28 cellular contexts compared by ENCODE assay signal in genomic region chr14:90941705-90942104, GRCh38.
"Had no signal": no experiment of that assay in that cellular context is flagged by ENCODE, and none has a peak within 500 bp of the region (broad histone marks: within the 10 kb centered on the region; RNA-seq: fewer than 3 reads in every experiment).

No MANE protein-coding gene starts in this region.

- H3K4me1 ChIP-seq: colonic mucosa, esophagus squamous epithelium, gastrocnemius medialis, heart right ventricle, left lung, lower lobe of right lung had no signal

- H3K4me3 Mint-ChIP-seq: dendritic cell treated with granulocyte-macrophage colony-stimulating factor and Interleukin-4, amounts not matched to agents 40 ng/mL and 50 ng/mL, for 4 days; effector memory CD8-positive, alpha-beta T cell; endodermal cell; mesothelial cell of epicardium; naive B cell had no signal

- H3K9me3 ChIP-seq: gastrocnemius medialis had no signal

- H3K36me3 ChIP-seq: colonic mucosa, gastrocnemius medialis, lower lobe of right lung had no signal

- H3K4me1 Mint-ChIP-seq: endodermal cell had no signal

- H3K27me3 ChIP-seq: colonic mucosa, esophagus squamous epithelium, gastrocnemius medialis, heart right ventricle, left lung had no signal

- ATAC-seq: effector memory CD8-positive, alpha-beta T cell; esophagus mucosa; gastrocnemius medialis; heart right ventricle; left cardiac atrium; left lung; left ventricle myocardium superior; lower lobe of right lung had no signal

- FAIRE-seq: endometrium, islet of Langerhans, keratinocyte had no signal

- H3K27me3 Mint-ChIP-seq: dendritic cell treated with granulocyte-macrophage colony-stimulating factor and Interleukin-4, amounts not matched to agents 40 ng/mL and 50 ng/mL, for 4 days; effector memory CD8-positive, alpha-beta T cell; naive B cell had no signal

- H3K27ac Mint-ChIP-seq: dendritic cell treated with granulocyte-macrophage colony-stimulating factor and Interleukin-4, amounts not matched to agents 40 ng/mL and 50 ng/mL, for 4 days; effector memory CD8-positive, alpha-beta T cell; endodermal cell; mesothelial cell of epicardium; naive B cell had no signal

- H3K27ac ChIP-seq: colonic mucosa, epithelial cell of prostate, esophagus squamous epithelium, gastrocnemius medialis, heart right ventricle, left lung, lower lobe of right lung had no signal

- DNase-seq: colonic mucosa; cortex of kidney; effector CD8-positive, alpha-beta T cell; effector memory CD8-positive, alpha-beta T cell; endodermal cell; erythroblast; esophagus squamous epithelium; foreskin fibroblast; foreskin melanocyte; gastrocnemius medialis; glutamatergic neuron; head of caudate nucleus; heart right ventricle; hippocampal formation; left cardiac atrium; left lung; left ventricle myocardium superior; lower lobe of right lung; mesenchymal stem cell; mucosa of descending colon; naive B cell had no signal

- H3K4me3 ChIP-seq: colonic mucosa, esophagus squamous epithelium, gastrocnemius medialis, heart right ventricle, left lung, lower lobe of right lung, mucosa of descending colon had no signal
